ENCODE assay signal across 9 cellular contexts in the genomic region with DNA sequence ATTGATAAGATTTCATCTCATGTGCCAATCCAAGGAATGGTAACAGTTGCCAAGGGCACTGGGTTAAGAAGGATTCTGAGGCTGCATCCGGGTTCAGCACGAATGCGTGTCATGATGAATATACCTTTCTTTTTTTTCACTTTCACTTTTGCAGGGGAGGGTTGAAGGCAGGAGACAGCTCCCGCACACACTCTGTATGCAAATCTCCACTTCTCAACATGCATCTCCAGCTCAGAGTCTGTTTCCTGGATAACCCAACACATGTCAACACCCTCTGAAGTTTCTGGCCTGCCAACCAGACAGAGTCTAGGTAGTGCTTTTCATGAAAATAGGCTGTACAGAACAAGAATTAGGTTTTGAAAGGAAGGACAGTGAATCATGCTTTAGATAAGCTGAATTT. TPM values are rescaled to one million over a fixed set of nuclear protein-coding genes. Genes with fewer than 3 reads are reported as not detected.
DNase-seq lines count a peak whose midpoint lies in the region; ATAC-seq and TF ChIP-seq lines count a peak whose summit lies in the region.
"Had no signal": no experiment of that assay in that cellular context is flagged by ENCODE, and none has a peak within 500 bp of the region (broad histone marks: within the 10 kb centered on the region; RNA-seq: fewer than 3 reads in every experiment).

No MANE protein-coding gene starts in this region.

- CTCF ChIA-PET in CD8-positive, alpha-beta T cell (lab: Charles Lee), result no interaction called here

- H3K4me3 Mint-ChIP-seq in CD8-positive, alpha-beta T cell, result peak overlapping the region; percentile 40
- H3K4me3 Mint-ChIP-seq in activated naive CD4-positive, alpha-beta T cell treated with anti-CD3 and anti-CD28 coated beads, Interleukin-2, amount 50 U/mL, for 24 hours, result peak overlapping the region; percentile 71

- H3K36me3 Mint-ChIP-seq in CD8-positive, alpha-beta T cell, result peaks cover 88% of the 10 kb centered on the region
- H3K36me3 Mint-ChIP-seq in activated naive CD4-positive, alpha-beta T cell treated with anti-CD3 and anti-CD28 coated beads, Interleukin-2, amount 50 U/mL, for 24 hours, result peaks cover 32% of the 10 kb centered on the region

- no peaks in the 10 kb centered on the region for H3K4me1 ChIP-seq in CD8-positive, alpha-beta T cell (ENCODE audit: insufficient read depth, low read length)
- no peaks in the 10 kb centered on the region for H3K4me1 ChIP-seq in gastrocnemius medialis

- DNase-seq in CD8-positive, alpha-beta T cell, result peak in 1 of 7 experiments; percentile 21
- no peak for DNase-seq in gastrocnemius medialis
- no peak for DNase-seq in DMS 273 treated with DMSO at 0.1 percent for 48 hours (lab: John Stamatoyannopoulos, UW)
- DNase-seq in NCI-H146 (lab: John Stamatoyannopoulos, UW), result no peak
- DNase-seq in NCI-H446 treated with DMSO at 0.1 percent for 48 hours (lab: John Stamatoyannopoulos, UW), result no peak

- H3K4me3 ChIP-seq in CD8-positive, alpha-beta T cell (ENCODE audit: low read depth, low read length), result no peak overlapping the region
- no peak overlapping the region for H3K4me3 ChIP-seq in gastrocnemius medialis
- H3K4me3 ChIP-seq: SK-N-MC had no signal

- peak overlapping the region; percentile 73 for H3K27ac Mint-ChIP-seq in CD8-positive, alpha-beta T cell
- H3K27ac Mint-ChIP-seq in activated naive CD4-positive, alpha-beta T cell treated with anti-CD3 and anti-CD28 coated beads, Interleukin-2, amount 50 U/mL, for 24 hours, result peak overlapping the region; percentile 98

- H3K27me3 Mint-ChIP-seq in CD8-positive, alpha-beta T cell (ENCODE audit: low read depth), result no peaks in the 10 kb centered on the region
- H3K27me3 Mint-ChIP-seq in activated naive CD4-positive, alpha-beta T cell treated with anti-CD3 and anti-CD28 coated beads, Interleukin-2, amount 50 U/mL, for 24 hours, result no peaks in the 10 kb centered on the region

- no peak for TF ChIP-seq POLR2A in gastrocnemius medialis (IDR thresholded peaks at IDR 0.05)

- no peak for TF ChIP-seq CTCF in CD8-positive, alpha-beta T cell (IDR thresholded peaks at IDR 0.05)
- TF ChIP-seq CTCF in gastrocnemius medialis (IDR thresholded peaks at IDR 0.05 in 4 of 5, conservative IDR thresholded peaks at IDR 0.05 in 1 of 5), result no peak

- peaks cover 18% of the 10 kb centered on the region for H3K4me1 Mint-ChIP-seq in CD8-positive, alpha-beta T cell (ENCODE audit: low read depth)
- H3K4me1 Mint-ChIP-seq in activated naive CD4-positive, alpha-beta T cell treated with anti-CD3 and anti-CD28 coated beads, Interleukin-2, amount 50 U/mL, for 24 hours, result peaks cover 67% of the 10 kb centered on the region

- H3K27ac ChIP-seq in CD8-positive, alpha-beta T cell (ENCODE audit: low read depth, low read length), result no peak overlapping the region
- no peak overlapping the region for H3K27ac ChIP-seq in gastrocnemius medialis
- H3K27ac ChIP-seq: SK-N-MC had no signal

- intact Hi-C loops in CD8-positive, alpha-beta T cell (cut with DNase I, micrococcal nuclease), result no loop called here
- intact Hi-C loops in gastrocnemius medialis (cut with DNase I; ENCODE audit: low total_unique reads), result no loop called here

- in situ Hi-C loops in gastrocnemius medialis (cut with MboI; ENCODE audit: low sequenced_read_pairs in 4 of 4), result no loop called here

- ATAC-seq in CD8-positive, alpha-beta T cell, result peak; percentile 89
- peak; percentile 97 for ATAC-seq in GM19452 (IDR thresholded peaks at IDR 0.05; ENCODE audit: unreplicated experiment)
- peak; percentile 98 for ATAC-seq in HG03108 (IDR thresholded peaks at IDR 0.05; ENCODE audit: unreplicated experiment)
- no peak for ATAC-seq in gastrocnemius medialis

- H3K9me3 ChIP-seq in CD8-positive, alpha-beta T cell (ENCODE audit: low read length), result no peaks in the 10 kb centered on the region
- H3K9me3 ChIP-seq in gastrocnemius medialis, result no peaks in the 10 kb centered on the region

- no peaks in the 10 kb centered on the region for H3K9me3 Mint-ChIP-seq in CD8-positive, alpha-beta T cell
- H3K9me3 Mint-ChIP-seq in activated naive CD4-positive, alpha-beta T cell treated with anti-CD3 and anti-CD28 coated beads, Interleukin-2, amount 50 U/mL, for 24 hours, result no peaks in the 10 kb centered on the region

- POLR2A ChIA-PET in CD8-positive, alpha-beta T cell (lab: Charles Lee), result interaction anchor here (0.9 to 1.4 kb wide), 2 partner anchors 14 to 76 kb away, joined by 3 to 4 read pairs; no protein-coding TSS in a partner anchor

- H3K27me3 ChIP-seq in CD8-positive, alpha-beta T cell (ENCODE audit: insufficient read depth, low read length), result no peaks in the 10 kb centered on the region
- H3K27me3 ChIP-seq in gastrocnemius medialis, result no peaks in the 10 kb centered on the region

- H3K36me3 ChIP-seq in CD8-positive, alpha-beta T cell (ENCODE audit: insufficient read depth, low read length), result peaks cover 24% of the 10 kb centered on the region
- peaks cover 0 to 60% of the 10 kb centered on the region in 2 donors for H3K36me3 ChIP-seq in gastrocnemius medialis

RNA-seq across cellular contexts. Expression of a gene that starts 21.6 kb away (rescaled TPM):
- 10 to 100 TPM; 18.2 to 18.6 TPM for total RNA-seq in CD8-positive, alpha-beta T cell
- 10 to 100 TPM in 1 of 4 donors, 1 to 10 TPM in 3; 5.7 to 13.4 (median 7.7) TPM for total RNA-seq in gastrocnemius medialis

RNA-seq across cellular contexts. Expression of a gene that starts 45.7 kb away (rescaled TPM):
- not detected for total RNA-seq in CD8-positive, alpha-beta T cell
- not detected for total RNA-seq in gastrocnemius medialis

Comparison
In these comparisons a context has a peak if more than half of its experiments do, and no peak if none do; other contexts are left out.
1. ATAC-seq: peak in CD8-positive, alpha-beta T cell (single experiment), GM19452 (single experiment) and HG03108 (single experiment); none in gastrocnemius medialis (0 of 2).